Comparison of ENCODE assay signal across 12 cellular contexts in the genomic region with DNA sequence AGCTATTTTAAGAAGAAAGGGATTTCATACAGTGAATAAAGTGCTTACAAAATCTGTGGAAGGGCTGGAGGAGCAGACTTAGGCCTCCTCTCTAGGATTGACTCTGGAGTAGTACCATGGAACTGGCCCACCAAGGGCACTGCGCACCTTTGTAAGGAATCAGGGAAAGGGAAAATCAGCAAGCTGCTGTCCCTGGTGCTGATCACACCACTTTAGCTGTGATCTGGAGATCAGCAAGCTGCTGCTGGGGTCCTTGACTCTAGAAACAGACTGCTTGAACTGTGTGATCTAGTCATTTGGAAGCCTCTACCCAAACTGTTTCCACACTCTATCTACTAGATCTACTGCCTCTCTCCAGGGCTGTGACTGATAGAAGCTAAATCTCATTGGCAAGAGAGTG. TPM values are rescaled to one million over a fixed set of nuclear protein-coding genes. Genes with fewer than 3 reads are reported as not detected.
DNase-seq lines count a peak whose midpoint lies in the region; ATAC-seq and TF ChIP-seq lines count a peak whose summit lies in the region.
"Had no signal": no experiment of that assay in that cellular context is flagged by ENCODE, and none has a peak within 500 bp of the region (broad histone marks: within the 10 kb centered on the region; RNA-seq: fewer than 3 reads in every experiment).

No MANE protein-coding gene starts in this region.

- TF ChIP-seq CTCF in endothelial cell (IDR thresholded peaks at IDR 0.05; ENCODE audit: unreplicated experiment) = no peak
- no peak for TF ChIP-seq CTCF in neural crest cell (conservative IDR thresholded peaks at IDR 0.05)
- TF ChIP-seq CTCF in colonic mucosa (IDR thresholded peaks at IDR 0.05) = no peak

- no peaks in the 10 kb centered on the region for H3K36me3 Mint-ChIP-seq in endothelial cell (ENCODE audit: low read depth, unreplicated experiment)
- peaks cover 5% of the 10 kb centered on the region for H3K36me3 Mint-ChIP-seq in neural crest cell (ENCODE audit: low read depth)
- H3K36me3 Mint-ChIP-seq in stimulated activated memory B cell treated with anti-CD40 and anti-IgM and Interleukin-4, amounts not matched to agents 10 μg/mL and 1 μg/mL and 100 μg/mL, for 72 hours = peaks cover 58% of the 10 kb centered on the region

- no peak for ATAC-seq in GM21381 (IDR thresholded peaks at IDR 0.05; ENCODE audit: unreplicated experiment)
- ATAC-seq in stimulated activated memory B cell treated with anti-CD40 and anti-IgM and Interleukin-4, amounts not matched to agents 10 μg/mL and 1 μg/mL and 100 μg/mL, for 72 hours = no peak
- ATAC-seq: activated naive CD8-positive, alpha-beta T cell treated with anti-CD3 and anti-CD28 coated beads, Interleukin-2, amount 50 U/mL, for 24 hours; Right ventricle myocardium inferior had no signal

- DNase-seq in H7 (peak; percentile 13), OCI-M1 (lab: John Stamatoyannopoulos, UW) (peak; percentile 33), endothelial cell (ENCODE audit: low spot score) (peak; percentile 27), neural crest cell (ENCODE audit: low read depth, low spot score) (peak; percentile 24), colonic mucosa (no peak)
- DNase-seq: activated CD4-positive, alpha-beta T cell treated with anti-CD3 and anti-CD28 coated beads, Interleukin-2, amount 10 ng/mL, durations not matched to agents 24 days and 14 days; activated naive CD8-positive, alpha-beta T cell treated with anti-CD3 and anti-CD28 coated beads, Interleukin-2, amount 50 U/mL, for 24 hours; kidney glomerular epithelial cell; MM.1S had no signal

- H3K9me3 ChIP-seq in colonic mucosa = no peaks in the 10 kb centered on the region

- intact Hi-C loops in colonic mucosa (cut with DNase I) = no loop called here

- H3K27ac Mint-ChIP-seq in endothelial cell (ENCODE audit: unreplicated experiment) = no peak overlapping the region
- H3K27ac Mint-ChIP-seq in neural crest cell (ENCODE audit: unreplicated experiment) = no peak overlapping the region
- no peak overlapping the region for H3K27ac Mint-ChIP-seq in stimulated activated memory B cell treated with anti-CD40 and anti-IgM and Interleukin-4, amounts not matched to agents 10 μg/mL and 1 μg/mL and 100 μg/mL, for 72 hours
- H3K27ac Mint-ChIP-seq: activated CD4-positive, alpha-beta T cell treated with anti-CD3 and anti-CD28 coated beads, Interleukin-2, amount 10 ng/mL, durations not matched to agents 24 days and 14 days; activated naive CD8-positive, alpha-beta T cell treated with anti-CD3 and anti-CD28 coated beads, Interleukin-2, amount 50 U/mL, for 24 hours had no signal

- no peak overlapping the region for H3K4me3 ChIP-seq in H7 (ENCODE audit: insufficient read depth, low read depth, low read length)
- H3K4me3 ChIP-seq in colonic mucosa = no peak overlapping the region

- H3K27me3 Mint-ChIP-seq in endothelial cell (ENCODE audit: unreplicated experiment) (no peaks in the 10 kb centered on the region), neural crest cell (ENCODE audit: low read depth) (no peaks in the 10 kb centered on the region)
- H3K27me3 Mint-ChIP-seq in stimulated activated memory B cell treated with anti-CD40 and anti-IgM and Interleukin-4, amounts not matched to agents 10 μg/mL and 1 μg/mL and 100 μg/mL, for 72 hours = no peaks in the 10 kb centered on the region
- H3K27me3 Mint-ChIP-seq: activated CD4-positive, alpha-beta T cell treated with anti-CD3 and anti-CD28 coated beads, Interleukin-2, amount 10 ng/mL, durations not matched to agents 24 days and 14 days; activated naive CD8-positive, alpha-beta T cell treated with anti-CD3 and anti-CD28 coated beads, Interleukin-2, amount 50 U/mL, for 24 hours had no signal

- H3K9me3 Mint-ChIP-seq in endothelial cell (ENCODE audit: unreplicated experiment) (no peaks in the 10 kb centered on the region), neural crest cell (no peaks in the 10 kb centered on the region)
- H3K9me3 Mint-ChIP-seq in stimulated activated memory B cell treated with anti-CD40 and anti-IgM and Interleukin-4, amounts not matched to agents 10 μg/mL and 1 μg/mL and 100 μg/mL, for 72 hours = no peaks in the 10 kb centered on the region
- H3K9me3 Mint-ChIP-seq: activated CD4-positive, alpha-beta T cell treated with anti-CD3 and anti-CD28 coated beads, Interleukin-2, amount 10 ng/mL, durations not matched to agents 24 days and 14 days; activated naive CD8-positive, alpha-beta T cell treated with anti-CD3 and anti-CD28 coated beads, Interleukin-2, amount 50 U/mL, for 24 hours had no signal

- no peaks in the 10 kb centered on the region for H3K4me1 Mint-ChIP-seq in endothelial cell (ENCODE audit: unreplicated experiment)
- peaks cover 14% of the 10 kb centered on the region for H3K4me1 Mint-ChIP-seq in neural crest cell
- no peaks in the 10 kb centered on the region for H3K4me1 Mint-ChIP-seq in stimulated activated memory B cell treated with anti-CD40 and anti-IgM and Interleukin-4, amounts not matched to agents 10 μg/mL and 1 μg/mL and 100 μg/mL, for 72 hours

- no peak overlapping the region for H3K4me3 Mint-ChIP-seq in endothelial cell (ENCODE audit: unreplicated experiment)
- no peak overlapping the region for H3K4me3 Mint-ChIP-seq in neural crest cell
- no peak overlapping the region for H3K4me3 Mint-ChIP-seq in stimulated activated memory B cell treated with anti-CD40 and anti-IgM and Interleukin-4, amounts not matched to agents 10 μg/mL and 1 μg/mL and 100 μg/mL, for 72 hours
- H3K4me3 Mint-ChIP-seq: activated CD4-positive, alpha-beta T cell treated with anti-CD3 and anti-CD28 coated beads, Interleukin-2, amount 10 ng/mL, durations not matched to agents 24 days and 14 days; activated naive CD8-positive, alpha-beta T cell treated with anti-CD3 and anti-CD28 coated beads, Interleukin-2, amount 50 U/mL, for 24 hours had no signal

- no peak overlapping the region for H3K9ac ChIP-seq in colonic mucosa (ENCODE audit: low read depth in 2 of 2, low read length in 2 of 2)

- no peaks in the 10 kb centered on the region for H3K4me1 ChIP-seq in colonic mucosa

- H3K27ac ChIP-seq in colonic mucosa = no peak overlapping the region

- H3K36me3 ChIP-seq in H7 (replicated peaks; ENCODE audit: control insufficient read depth, insufficient read depth, low read length) (peaks cover 3% of the 10 kb centered on the region), colonic mucosa (no peaks in the 10 kb centered on the region)

- H3K27me3 ChIP-seq in H7 (ENCODE audit: control insufficient read depth, insufficient read depth, low read length) (no peaks in the 10 kb centered on the region), colonic mucosa (no peaks in the 10 kb centered on the region)

RNA-seq across cellular contexts. Expression of gene TECTA, which starts 18.4 kb away (rescaled TPM):
- 0.22 and 0.28 TPM in 2 replicates for total RNA-seq in H7 (2014; rRNA removed; shearing (Covaris generic))
- total RNA-seq in endothelial cell (ENCODE audit: unreplicated experiment) (2.2 TPM), neural crest cell (1.5 and 1.7 TPM in 2 replicates), colonic mucosa (under 1 TPM; 0.16 to 0.20 TPM)

RNA-seq across cellular contexts. Expression of gene TBCEL, which starts 58.8 kb away (rescaled TPM):
- total RNA-seq in H7 (2014; rRNA removed; shearing (Covaris generic)) = 7.4 and 9.1 TPM in 2 replicates
- total RNA-seq in endothelial cell (ENCODE audit: unreplicated experiment) = 31.2 TPM
- total RNA-seq in neural crest cell = 18.6 and 19.7 TPM in 2 replicates
- total RNA-seq in colonic mucosa = 10 to 100 TPM in 1 of 2 donors, 1 to 10 TPM in 1; 7.5 to 10.1 TPM
